ENCODE assay signal across 9 cellular contexts in the genomic region with DNA sequence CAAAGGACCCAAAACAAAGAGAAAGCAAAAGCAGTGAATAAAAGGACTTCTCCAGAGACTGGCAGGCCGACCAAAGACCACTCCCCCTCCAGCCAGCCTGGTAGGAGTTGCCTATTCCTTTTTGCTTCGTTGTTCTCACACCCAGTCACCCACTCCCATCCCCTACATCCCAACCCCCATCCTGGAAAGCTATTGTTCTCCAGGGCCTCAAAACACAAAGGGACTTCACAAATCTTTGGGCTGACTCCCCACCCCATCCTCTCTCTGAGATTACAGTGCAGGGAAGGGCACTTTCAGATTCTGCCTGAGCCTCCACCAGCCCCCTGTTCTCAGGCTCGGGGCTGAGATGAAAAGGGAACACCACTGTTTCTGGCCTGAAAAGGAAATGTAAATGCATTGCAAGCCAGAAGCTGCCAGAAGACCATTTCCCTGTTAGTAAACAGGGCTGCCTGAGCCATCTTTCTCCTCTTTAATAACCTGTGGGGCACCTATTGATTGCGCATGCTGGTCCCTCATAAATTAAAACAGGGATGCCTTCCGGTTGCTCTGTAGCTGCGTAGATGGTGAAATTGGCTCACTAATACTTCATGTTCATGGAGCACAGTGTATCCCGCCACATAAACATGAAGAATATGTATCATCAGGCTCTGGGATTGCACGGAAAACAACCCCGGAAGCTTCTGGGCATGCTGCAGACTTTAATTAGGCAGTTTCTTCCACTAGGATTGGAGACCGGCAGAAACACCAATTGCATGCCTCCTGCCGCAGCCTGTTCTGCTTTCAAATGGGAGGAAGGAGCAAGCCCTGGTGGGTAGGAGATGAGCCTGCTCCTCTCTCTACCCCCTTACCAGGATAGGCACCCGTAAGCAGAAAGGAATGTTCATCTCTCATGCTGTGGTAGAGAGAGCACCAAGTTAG.
A peak's percentile ranks its signal among the peaks of the same experiment; 100 is the strongest.
DNase-seq lines count a peak whose midpoint lies in the region; ATAC-seq and TF ChIP-seq lines count a peak whose summit lies in the region.
"Had no signal": no experiment of that assay in that cellular context is flagged by ENCODE, and none has a peak within 500 bp of the region (broad histone marks: within the 10 kb centered on the region; RNA-seq: fewer than 3 reads in every experiment).

No MANE protein-coding gene starts in this region.

- peak overlapping the region; percentile 29; the same call in 1 of the 2 replicates for H3K23ac ChIP-seq in IMR-90 (ENCODE audit: low read depth, low read length)

- H2BK120ac ChIP-seq in IMR-90 (ENCODE audit: low read depth, low read length) = peak overlapping the region; percentile 40

- H3K4me1 Mint-ChIP-seq in CD8-positive, alpha-beta memory T cell = peaks cover 30 to 33% (median 32%) of the 10 kb centered on the region in 3 donors

- H3K27me3 Mint-ChIP-seq in CD8-positive, alpha-beta memory T cell = no peaks in the 10 kb centered on the region

- intact Hi-C loops in IMR-90 (cut with micrococcal nuclease) = loop anchor here (2.0 kb wide), 1 partner anchor 131 kb away; a partner anchor contains a TSS

- H3K4ac ChIP-seq in IMR-90 (ENCODE audit: low read depth, low read length) = peak overlapping the region; percentile 89

- POLR2A ChIA-PET in CD8-positive, alpha-beta memory T cell (lab: Charles Lee) = interaction anchor here (1.5 kb wide), 1 partner anchor 130 kb away, joined by 6 read pairs; no protein-coding TSS in a partner anchor
- POLR2A ChIA-PET in IMR-90 (lab: Charles Lee; ENCODE audit: unreplicated experiment) = no interaction called here

- H3K9ac ChIP-seq in IMR-90 (ENCODE audit: low read depth, low read length) = peak overlapping the region; percentile 17; the same call in 1 of the 2 replicates

- H3K27ac ChIP-seq in CD8-positive, alpha-beta memory T cell (ENCODE audit: low read depth, low read length) = no peak overlapping the region
- H3K27ac ChIP-seq in IMR-90 (ENCODE audit: insufficient read depth, low read length) (peak overlapping the region; percentile 36; the same call in 1 of the 2 replicates), thoracic aorta (no peak overlapping the region)
- H3K27ac ChIP-seq: pancreas had no signal

- H3K27me3 ChIP-seq in CD8-positive, alpha-beta memory T cell (ENCODE audit: insufficient read depth, low read length, poor library complexity, severe bottlenecking) = no peaks in the 10 kb centered on the region
- H3K27me3 ChIP-seq in IMR-90 (ENCODE audit: control insufficient read depth, insufficient read depth, low read length) (no peaks in the 10 kb centered on the region), thoracic aorta (replicated peaks; ENCODE audit: insufficient read depth) (no peaks in the 10 kb centered on the region)
- H3K27me3 ChIP-seq: pancreas had no signal

- H3K9me3 Mint-ChIP-seq in CD8-positive, alpha-beta memory T cell = no peaks in the 10 kb centered on the region

- peak overlapping the region; percentile 76 to 94 (median 86) for H3K27ac Mint-ChIP-seq in CD8-positive, alpha-beta memory T cell

- ATAC-seq in IMR-90 (ENCODE audit: low read depth) (peak; percentile 96), left lobe of liver (peak; percentile 23), thoracic aorta (ENCODE audit: insufficient number of reproducible peaks, low FRiP score, low read depth) (no peak)

- H3K14ac ChIP-seq in IMR-90 (replicated peaks; ENCODE audit: low read depth, low read length) = peak overlapping the region; percentile 92

- H2AK5ac ChIP-seq in IMR-90 (ENCODE audit: low read depth, low read length) = peak overlapping the region; percentile 53; the same call in 1 of the 2 replicates

- peak overlapping the region; percentile 51 for H3K18ac ChIP-seq in IMR-90 (ENCODE audit: low read depth, low read length)

- peak overlapping the region; percentile 3 to 86; a peak in 3 of 4 replicates for H4K8ac ChIP-seq in IMR-90 (ENCODE audit: low read depth in 2 of 2, low read length in 2 of 2)

- H4K5ac ChIP-seq in IMR-90 (ENCODE audit: low read depth, low read length) = peak overlapping the region; percentile 98

- WGBS in IMR-90 (ENCODE audit: extremely low coverage in 2 of 2, insufficient read length in 1 of 2), 2 experiments = no CpG with 5 or more reads among the region's 12 CpGs

- TF ChIP-seq CTCF in IMR-90 (conservative IDR thresholded peaks at IDR 0.05; ENCODE audit: low read depth, low read length) (no peak), astrocyte of the spinal cord (IDR thresholded peaks at IDR 0.05; ENCODE audit: low read depth, low read length) (no peak), thoracic aorta (IDR thresholded peaks at IDR 0.05) (no peak)

- dilution Hi-C loops in IMR-90 (cut with HindIII; ENCODE audit: low sequenced_read_pairs, unreplicated experiment) = no loop called here

- H3K4me3 ChIP-seq in CD8-positive, alpha-beta memory T cell (ENCODE audit: low read length) = peak overlapping the region; percentile 47
- H3K4me3 ChIP-seq in IMR-90 (ENCODE audit: insufficient read depth, low read depth, low read length) (no peak overlapping the region), astrocyte of the spinal cord (ENCODE audit: low read depth, low read length) (no peak overlapping the region), thoracic aorta (peak overlapping the region; percentile 10)
- H3K4me3 ChIP-seq: pancreas had no signal

- H2BK20ac ChIP-seq in IMR-90 (ENCODE audit: low read depth, low read length) = peak overlapping the region; percentile 75

- H3K36me3 Mint-ChIP-seq in CD8-positive, alpha-beta memory T cell = no peaks in the 10 kb centered on the region

- peaks cover 8% of the 10 kb centered on the region; the same call in 1 of the 2 replicates for H3K9me1 ChIP-seq in IMR-90 (ENCODE audit: insufficient read depth, low read length)

- H3K4me2 ChIP-seq in IMR-90 (ENCODE audit: low read depth, low read length) = peak overlapping the region; percentile 69

- CTCF ChIA-PET in CD8-positive, alpha-beta memory T cell (lab: Charles Lee) = interaction anchor here (1.0 to 1.5 kb wide), 4 partner anchors 9 to 130 kb away, joined by 3 to 5 read pairs (median 4); a partner anchor contains a TSS
- CTCF ChIA-PET in IMR-90 (lab: Yijun Ruan, JAX) = interaction anchor here (0.6 to 1.1 kb wide), 3 partner anchors 20 to 129 kb away, joined by 3 read pairs; no protein-coding TSS in a partner anchor

- H3K4me1 ChIP-seq in CD8-positive, alpha-beta memory T cell (ENCODE audit: insufficient read depth, low read length) = peaks cover 31% of the 10 kb centered on the region
- H3K4me1 ChIP-seq in IMR-90 (ENCODE audit: control insufficient read depth, insufficient read depth, low read length) = peaks cover 7% of the 10 kb centered on the region
- H3K4me1 ChIP-seq in thoracic aorta (ENCODE audit: control insufficient read depth in 1 of 2, low read depth in 2 of 2) = peaks cover 0 to 5% of the 10 kb centered on the region in 2 donors

- no peak for TF ChIP-seq RAD21 in IMR-90 (IDR thresholded peaks at IDR 0.05; ENCODE audit: low read length)

- in situ Hi-C loops in IMR-90 (cut with MboI; ENCODE audit: low sequenced_read_pairs) (no loop called here), astrocyte of the spinal cord (cut with HindIII; ENCODE audit: low sequenced_read_pairs) (no loop called here)

- H3K4me3 Mint-ChIP-seq in CD8-positive, alpha-beta memory T cell = peak overlapping the region; percentile 68 to 87 (median 75)

- no peak for TF ChIP-seq POLR2A in IMR-90 (IDR thresholded peaks at IDR 0.05; ENCODE audit: low read depth, low read length)

- no peaks in the 10 kb centered on the region for H3K36me3 ChIP-seq in CD8-positive, alpha-beta memory T cell (ENCODE audit: insufficient read depth, low read length)
- H3K36me3 ChIP-seq in IMR-90 (ENCODE audit: control insufficient read depth, insufficient read depth, low read length) = no peaks in the 10 kb centered on the region
- H3K36me3 ChIP-seq in thoracic aorta = no peaks in the 10 kb centered on the region
- H3K36me3 ChIP-seq: pancreas had no signal

- H2BK15ac ChIP-seq in IMR-90 (ENCODE audit: low read depth, low read length) = peak overlapping the region; percentile 73; the same call in 2 of the 3 replicates

- H3K56ac ChIP-seq in IMR-90 (ENCODE audit: extremely low read depth, insufficient read depth, low read length) = peak overlapping the region; percentile 25; the same call in 1 of the 2 replicates

- BruUV-seq in IMR-90 (replicated peaks; lab: Mats Ljungman, UMichigan) = no TSS peak

- peak overlapping the region; percentile 55 for H2AK9ac ChIP-seq in IMR-90 (replicated peaks; ENCODE audit: low read depth, low read length, poor library complexity)

- H3K79me1 ChIP-seq in IMR-90 (ENCODE audit: low read depth in 1 of 2, low read length in 2 of 2) = no peaks in the 10 kb centered on the region

- H4K91ac ChIP-seq in IMR-90 (ENCODE audit: insufficient read depth, low read depth, low read length) = peak overlapping the region; percentile 75

- peak overlapping the region; percentile 92 for H2AFZ ChIP-seq in IMR-90 (replicated peaks; ENCODE audit: low read length, poor library complexity)

- no peaks in the 10 kb centered on the region for H3K9me3 ChIP-seq in CD8-positive, alpha-beta memory T cell (ENCODE audit: low read length)
- H3K9me3 ChIP-seq in IMR-90 (ENCODE audit: control insufficient read depth, insufficient read depth, low read length) (no peaks in the 10 kb centered on the region), thoracic aorta (no peaks in the 10 kb centered on the region)
- H3K9me3 ChIP-seq: pancreas had no signal

- H4K20me1 ChIP-seq in IMR-90 (ENCODE audit: insufficient read depth, low read length) = no peaks in the 10 kb centered on the region

- DNase-seq in CD8-positive, alpha-beta memory T cell = peak in 2 of 5 donors; percentile 10 to 33
- DNase-seq in IMR-90 (peak; percentile 77), astrocyte of the spinal cord (ENCODE audit: low read depth, low spot score) (peak; percentile 75), left lobe of liver (ENCODE audit: low spot score) (no peak), thoracic aorta (ENCODE audit: low spot score) (no peak), NCI-H82 (lab: John Stamatoyannopoulos, UW) (no peak), NCI-H2081 (lab: John Stamatoyannopoulos, UW) (no peak)
- DNase-seq in stimulated activated CD4-positive, alpha-beta T cell treated with anti-CD3 and anti-CD28 coated beads, Interleukin-2, amount 100 ng/mL, for 48 hours = no peak
- DNase-seq: pancreas had no signal

- peak overlapping the region; percentile 21 for H2BK5ac ChIP-seq in IMR-90 (ENCODE audit: low read depth, low read length, poor library complexity, severe bottlenecking)

TF ChIP-seq in IMR-90, 13 proteins besides CTCF, POLR2A, EP300 and RAD21:
- TF ChIP-seq, protein P1, sequence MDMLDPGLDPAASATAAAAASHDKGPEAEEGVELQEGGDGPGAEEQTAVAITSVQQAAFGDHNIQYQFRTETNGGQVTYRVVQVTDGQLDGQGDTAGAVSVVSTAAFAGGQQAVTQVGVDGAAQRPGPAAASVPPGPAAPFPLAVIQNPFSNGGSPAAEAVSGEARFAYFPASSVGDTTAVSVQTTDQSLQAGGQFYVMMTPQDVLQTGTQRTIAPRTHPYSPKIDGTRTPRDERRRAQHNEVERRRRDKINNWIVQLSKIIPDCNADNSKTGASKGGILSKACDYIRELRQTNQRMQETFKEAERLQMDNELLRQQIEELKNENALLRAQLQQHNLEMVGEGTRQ (IDR thresholded peaks at IDR 0.05; ENCODE audit: low read depth, low read length) = no peak
- TF ChIP-seq MXI1 (IDR thresholded peaks at IDR 0.05; ENCODE audit: borderline replicate concordance, low read depth, low read length) (no peak), MAZ (IDR thresholded peaks at IDR 0.05; ENCODE audit: borderline replicate concordance, low read depth, low read length) (peak; percentile 55; the same call in 1 of the 2 replicates)
TF ChIP-seq in IMR-90: peak in this region for 1.

Comparison
In these comparisons a context has a peak if more than half of its experiments do, and no peak if none do; other contexts are left out.
1. DNase-seq: peak in IMR-90 (single experiment) and astrocyte of the spinal cord (single experiment); none in left lobe of liver (single experiment), thoracic aorta (single experiment), NCI-H82 (single experiment), stimulated activated CD4-positive, alpha-beta T cell treated with anti-CD3 and anti-CD28 coated beads, Interleukin-2, amount 100 ng/mL, for 48 hours (0 of 2) and NCI-H2081 (0 of 2).
2. H3K4me3 ChIP-seq: peak in CD8-positive, alpha-beta memory T cell (single experiment) and thoracic aorta (single experiment); none in IMR-90 (single experiment) and astrocyte of the spinal cord (single experiment).